Comparison of ENCODE assay signal across 1 cellular context in the genomic region with DNA sequence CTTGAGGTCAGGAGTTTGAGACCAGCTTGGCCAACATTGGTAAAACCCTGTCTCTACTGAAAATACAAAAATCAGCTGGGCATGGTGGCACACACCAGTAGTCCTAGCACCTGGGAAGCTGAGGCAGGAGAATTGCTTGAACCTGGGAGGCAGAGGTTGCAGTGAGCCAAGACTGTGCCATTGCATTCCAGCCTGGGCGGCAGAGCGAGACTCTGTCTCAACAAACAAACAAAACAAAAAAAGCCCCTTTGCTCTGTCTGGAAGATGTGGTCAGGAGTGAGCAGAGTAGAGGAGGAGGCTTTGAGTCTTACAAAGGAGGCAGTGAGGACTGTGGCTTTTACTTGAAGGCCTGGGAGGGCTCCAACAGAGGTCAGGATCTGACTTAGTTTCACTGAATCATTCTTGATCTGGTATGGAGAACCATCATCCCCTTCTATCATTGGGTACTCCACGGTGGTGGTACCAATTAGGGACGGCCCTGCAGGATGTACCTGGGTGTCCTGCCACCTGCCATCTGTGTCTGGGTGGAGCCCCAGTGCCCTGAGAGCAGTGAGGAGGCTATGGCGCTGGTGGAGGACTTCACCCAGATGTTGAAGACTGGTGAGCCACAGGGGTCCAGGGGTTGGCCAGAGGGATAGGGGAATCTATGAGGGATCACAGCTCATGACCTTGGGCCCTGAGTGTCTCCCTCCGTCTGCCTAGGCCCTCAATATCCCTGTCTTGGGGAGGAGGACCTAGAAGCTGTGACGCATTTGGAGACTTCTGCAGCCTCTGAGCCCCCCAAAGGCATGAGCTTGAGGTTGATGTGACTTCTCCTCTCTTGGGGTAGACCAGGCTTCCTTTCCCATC.
TF ChIP-seq lines count a peak whose summit lies in the region.

No MANE protein-coding gene starts in this region.

TF ChIP-seq in HepG2, 621 proteins besides CTCF, POLR2A, EP300 and RAD21:
- TF ChIP-seq TCF7L2 (IDR thresholded peaks at IDR 0.05; ENCODE audit: low read depth, low read length) (no peak), ZSCAN31 (CRISPR knock-in tag; IDR thresholded peaks at IDR 0.05; ENCODE audit: low read depth) (no peak), ZBTB1 (CRISPR knock-in tag; IDR thresholded peaks at IDR 0.05; ENCODE audit: borderline replicate concordance) (no peak), PRPF4 (IDR thresholded peaks at IDR 0.05; ENCODE audit: low read depth, low read length, poor library complexity, severe bottlenecking) (no peak), SMARCE1 (IDR thresholded peaks at IDR 0.05; ENCODE audit: borderline replicate concordance) (no peak), RBFOX2 (IDR thresholded peaks at IDR 0.05; ENCODE audit: low read depth, low read length) (no peak), ZNF670 (CRISPR knock-in tag; IDR thresholded peaks at IDR 0.05; ENCODE audit: borderline replicate concordance) (no peak), SALL2 (CRISPR knock-in tag; IDR thresholded peaks at IDR 0.05) (no peak), ZNF292 (CRISPR knock-in tag; IDR thresholded peaks at IDR 0.05; ENCODE audit: borderline replicate concordance, low read depth) (no peak), CEBPG (CRISPR knock-in tag; IDR thresholded peaks at IDR 0.05) (no peak)
- TF ChIP-seq, protein P1, sequence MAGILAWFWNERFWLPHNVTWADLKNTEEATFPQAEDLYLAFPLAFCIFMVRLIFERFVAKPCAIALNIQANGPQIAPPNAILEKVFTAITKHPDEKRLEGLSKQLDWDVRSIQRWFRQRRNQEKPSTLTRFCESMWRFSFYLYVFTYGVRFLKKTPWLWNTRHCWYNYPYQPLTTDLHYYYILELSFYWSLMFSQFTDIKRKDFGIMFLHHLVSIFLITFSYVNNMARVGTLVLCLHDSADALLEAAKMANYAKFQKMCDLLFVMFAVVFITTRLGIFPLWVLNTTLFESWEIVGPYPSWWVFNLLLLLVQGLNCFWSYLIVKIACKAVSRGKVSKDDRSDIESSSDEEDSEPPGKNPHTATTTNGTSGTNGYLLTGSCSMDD (CRISPR knock-in tag; IDR thresholded peaks at IDR 0.05), result no peak
- TF ChIP-seq, protein P2, sequence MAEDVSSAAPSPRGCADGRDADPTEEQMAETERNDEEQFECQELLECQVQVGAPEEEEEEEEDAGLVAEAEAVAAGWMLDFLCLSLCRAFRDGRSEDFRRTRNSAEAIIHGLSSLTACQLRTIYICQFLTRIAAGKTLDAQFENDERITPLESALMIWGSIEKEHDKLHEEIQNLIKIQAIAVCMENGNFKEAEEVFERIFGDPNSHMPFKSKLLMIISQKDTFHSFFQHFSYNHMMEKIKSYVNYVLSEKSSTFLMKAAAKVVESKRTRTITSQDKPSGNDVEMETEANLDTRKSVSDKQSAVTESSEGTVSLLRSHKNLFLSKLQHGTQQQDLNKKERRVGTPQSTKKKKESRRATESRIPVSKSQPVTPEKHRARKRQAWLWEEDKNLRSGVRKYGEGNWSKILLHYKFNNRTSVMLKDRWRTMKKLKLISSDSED (CRISPR knock-in tag; IDR thresholded peaks at IDR 0.05), result no peak
- TF ChIP-seq, protein P3, sequence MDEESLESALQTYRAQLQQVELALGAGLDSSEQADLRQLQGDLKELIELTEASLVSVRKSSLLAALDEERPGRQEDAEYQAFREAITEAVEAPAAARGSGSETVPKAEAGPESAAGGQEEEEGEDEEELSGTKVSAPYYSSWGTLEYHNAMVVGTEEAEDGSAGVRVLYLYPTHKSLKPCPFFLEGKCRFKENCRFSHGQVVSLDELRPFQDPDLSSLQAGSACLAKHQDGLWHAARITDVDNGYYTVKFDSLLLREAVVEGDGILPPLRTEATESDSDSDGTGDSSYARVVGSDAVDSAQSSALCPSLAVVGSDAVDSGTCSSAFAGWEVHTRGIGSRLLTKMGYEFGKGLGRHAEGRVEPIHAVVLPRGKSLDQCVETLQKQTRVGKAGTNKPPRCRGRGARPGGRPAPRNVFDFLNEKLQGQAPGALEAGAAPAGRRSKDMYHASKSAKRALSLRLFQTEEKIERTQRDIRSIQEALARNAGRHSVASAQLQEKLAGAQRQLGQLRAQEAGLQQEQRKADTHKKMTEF (CRISPR knock-in tag; IDR thresholded peaks at IDR 0.05), result no peak
- TF ChIP-seq, protein P4, sequence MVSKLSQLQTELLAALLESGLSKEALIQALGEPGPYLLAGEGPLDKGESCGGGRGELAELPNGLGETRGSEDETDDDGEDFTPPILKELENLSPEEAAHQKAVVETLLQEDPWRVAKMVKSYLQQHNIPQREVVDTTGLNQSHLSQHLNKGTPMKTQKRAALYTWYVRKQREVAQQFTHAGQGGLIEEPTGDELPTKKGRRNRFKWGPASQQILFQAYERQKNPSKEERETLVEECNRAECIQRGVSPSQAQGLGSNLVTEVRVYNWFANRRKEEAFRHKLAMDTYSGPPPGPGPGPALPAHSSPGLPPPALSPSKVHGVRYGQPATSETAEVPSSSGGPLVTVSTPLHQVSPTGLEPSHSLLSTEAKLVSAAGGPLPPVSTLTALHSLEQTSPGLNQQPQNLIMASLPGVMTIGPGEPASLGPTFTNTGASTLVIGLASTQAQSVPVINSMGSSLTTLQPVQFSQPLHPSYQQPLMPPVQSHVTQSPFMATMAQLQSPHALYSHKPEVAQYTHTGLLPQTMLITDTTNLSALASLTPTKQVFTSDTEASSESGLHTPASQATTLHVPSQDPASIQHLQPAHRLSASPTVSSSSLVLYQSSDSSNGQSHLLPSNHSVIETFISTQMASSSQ (IDR thresholded peaks at IDR 0.05; ENCODE audit: low read depth), result no peak
- TF ChIP-seq, protein P4 (CRISPR knock-in tag; IDR thresholded peaks at IDR 0.05; ENCODE audit: borderline replicate concordance), result no peak
- TF ChIP-seq, protein P5, sequence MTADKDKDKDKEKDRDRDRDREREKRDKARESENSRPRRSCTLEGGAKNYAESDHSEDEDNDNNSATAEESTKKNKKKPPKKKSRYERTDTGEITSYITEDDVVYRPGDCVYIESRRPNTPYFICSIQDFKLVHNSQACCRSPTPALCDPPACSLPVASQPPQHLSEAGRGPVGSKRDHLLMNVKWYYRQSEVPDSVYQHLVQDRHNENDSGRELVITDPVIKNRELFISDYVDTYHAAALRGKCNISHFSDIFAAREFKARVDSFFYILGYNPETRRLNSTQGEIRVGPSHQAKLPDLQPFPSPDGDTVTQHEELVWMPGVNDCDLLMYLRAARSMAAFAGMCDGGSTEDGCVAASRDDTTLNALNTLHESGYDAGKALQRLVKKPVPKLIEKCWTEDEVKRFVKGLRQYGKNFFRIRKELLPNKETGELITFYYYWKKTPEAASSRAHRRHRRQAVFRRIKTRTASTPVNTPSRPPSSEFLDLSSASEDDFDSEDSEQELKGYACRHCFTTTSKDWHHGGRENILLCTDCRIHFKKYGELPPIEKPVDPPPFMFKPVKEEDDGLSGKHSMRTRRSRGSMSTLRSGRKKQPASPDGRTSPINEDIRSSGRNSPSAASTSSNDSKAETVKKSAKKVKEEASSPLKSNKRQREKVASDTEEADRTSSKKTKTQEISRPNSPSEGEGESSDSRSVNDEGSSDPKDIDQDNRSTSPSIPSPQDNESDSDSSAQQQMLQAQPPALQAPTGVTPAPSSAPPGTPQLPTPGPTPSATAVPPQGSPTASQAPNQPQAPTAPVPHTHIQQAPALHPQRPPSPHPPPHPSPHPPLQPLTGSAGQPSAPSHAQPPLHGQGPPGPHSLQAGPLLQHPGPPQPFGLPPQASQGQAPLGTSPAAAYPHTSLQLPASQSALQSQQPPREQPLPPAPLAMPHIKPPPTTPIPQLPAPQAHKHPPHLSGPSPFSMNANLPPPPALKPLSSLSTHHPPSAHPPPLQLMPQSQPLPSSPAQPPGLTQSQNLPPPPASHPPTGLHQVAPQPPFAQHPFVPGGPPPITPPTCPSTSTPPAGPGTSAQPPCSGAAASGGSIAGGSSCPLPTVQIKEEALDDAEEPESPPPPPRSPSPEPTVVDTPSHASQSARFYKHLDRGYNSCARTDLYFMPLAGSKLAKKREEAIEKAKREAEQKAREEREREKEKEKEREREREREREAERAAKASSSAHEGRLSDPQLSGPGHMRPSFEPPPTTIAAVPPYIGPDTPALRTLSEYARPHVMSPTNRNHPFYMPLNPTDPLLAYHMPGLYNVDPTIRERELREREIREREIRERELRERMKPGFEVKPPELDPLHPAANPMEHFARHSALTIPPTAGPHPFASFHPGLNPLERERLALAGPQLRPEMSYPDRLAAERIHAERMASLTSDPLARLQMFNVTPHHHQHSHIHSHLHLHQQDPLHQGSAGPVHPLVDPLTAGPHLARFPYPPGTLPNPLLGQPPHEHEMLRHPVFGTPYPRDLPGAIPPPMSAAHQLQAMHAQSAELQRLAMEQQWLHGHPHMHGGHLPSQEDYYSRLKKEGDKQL (CRISPR knock-in tag; IDR thresholded peaks at IDR 0.05; ENCODE audit: low read depth), result no peak
